ENCODE assay signal across 1 cellular context in genomic region chr11:6482431-6482830, GRCh38.
TF ChIP-seq lines count a peak whose summit lies in the region.

No MANE protein-coding gene starts in this region.

TF ChIP-seq in HCT116, 20 proteins besides CTCF, POLR2A, EP300 and RAD21 (continued from another document):
- TF ChIP-seq FOSL1 (IDR thresholded peaks at IDR 0.05; ENCODE audit: low read depth) (no peak), ELF1 (IDR thresholded peaks at IDR 0.05; ENCODE audit: borderline replicate concordance, low read depth) (no peak), ZNF274 (IDR thresholded peaks at IDR 0.05; ENCODE audit: low read depth, low read length) (no peak)
